Comparison of ENCODE assay signal across 25 cellular contexts in the genomic region with DNA sequence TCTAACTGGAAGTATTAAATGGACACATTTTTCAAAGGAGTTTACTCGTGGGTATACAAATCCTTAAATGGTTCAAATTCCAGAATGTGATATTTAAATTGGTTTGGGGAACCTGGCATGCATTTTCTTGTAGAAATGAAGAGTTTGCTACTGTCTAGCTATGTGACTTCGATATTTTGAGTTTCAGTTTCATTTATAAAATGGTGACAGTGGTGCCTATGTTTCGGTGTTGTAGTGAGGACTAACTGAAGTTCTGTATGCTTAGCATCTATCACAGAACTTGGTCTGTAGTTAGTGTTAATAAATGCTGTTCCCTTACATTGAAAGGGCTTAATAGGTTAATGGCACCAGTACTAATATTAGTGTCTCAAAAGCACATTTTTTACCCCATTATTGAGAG.
"Had no signal": no experiment of that assay in that cellular context is flagged by ENCODE, and none has a peak within 500 bp of the region (broad histone marks: within the 10 kb centered on the region; RNA-seq: fewer than 3 reads in every experiment).

No MANE protein-coding gene starts in this region.

- DNase-seq: activated B cell treated with CpG ODN at 0.5 μM for 24 hours; activated CD4-positive, alpha-beta memory T cell treated with anti-CD3 and anti-CD28 coated beads for 36 hours; activated CD4-positive, alpha-beta T cell treated with anti-CD3 and anti-CD28 coated beads for 1 hour; activated CD4-positive, alpha-beta T cell treated with anti-CD3 and anti-CD28 coated beads, Interleukin-2, amount 10 ng/mL, durations not matched to agents 24 days and 14 days; activated CD8-positive, alpha-beta memory T cell treated with anti-CD3 and anti-CD28 coated beads, Interleukin-2, amount 50 U/mL, for 4 hours; activated gamma-delta T cell treated with Interleukin-2 at 50 U/mL for 16 hours; activated naive CD4-positive, alpha-beta T cell treated with anti-CD3 and anti-CD28 coated beads, Interleukin-2, amount 10 ng/mL, durations not matched to agents 7 days and 5 days; activated naive CD8-positive, alpha-beta T cell treated with anti-CD3 and anti-CD28 coated beads, Interleukin-2, amount 10 ng/mL, durations not matched to agents 7 days and 5 days; activated T-cell treated with anti-CD3 and anti-CD28 coated beads, Interleukin-2, amount 50 U/mL, for 72 hours; adrenal gland; aorta; body of pancreas; central memory CD4-positive, alpha-beta T cell; MV-4-11; NCI-H1092 treated with DMSO at 0.1 percent for 48 hours; NCI-H1417 treated with DMSO at 0.1 percent for 48 hours; NCI-H1694; NCI-H2029 treated with DMSO at 0.1 percent for 48 hours; NCI-H510A treated with DMSO at 0.1 percent for 48 hours; NCI-H69; SIG-M5; T-cell; T-helper 2 cell; T1000 had no signal

- H3K4me1 ChIP-seq: adrenal gland, body of pancreas had no signal

- H3K4me3 ChIP-seq: adrenal gland, body of pancreas, coronary artery had no signal

- H3K9me3 ChIP-seq: adrenal gland, body of pancreas had no signal

- H3K27me3 ChIP-seq: adrenal gland, body of pancreas had no signal

- H3K36me3 ChIP-seq: adrenal gland had no signal

- H3K27ac ChIP-seq: adrenal gland, body of pancreas, coronary artery had no signal

- ATAC-seq: activated T-cell treated with anti-CD3 and anti-CD28 coated beads, Interleukin-2, amount 50 U/mL, for 72 hours; body of pancreas; T-cell had no signal
